8 cellular contexts compared by ENCODE assay signal in genomic region chr1:27632387-27633297, GRCh38. TPM values are rescaled to one million over a fixed set of nuclear protein-coding genes. Genes with fewer than 3 reads are reported as not detected.
DNase-seq lines count a peak whose midpoint lies in the region; ATAC-seq and TF ChIP-seq lines count a peak whose summit lies in the region.

No MANE protein-coding gene starts in this region.

- H3K4me1 ChIP-seq in osteoblast (ENCODE audit: insufficient read depth, low read length) = peaks cover 6% of the 10 kb centered on the region

- H3K4me2 ChIP-seq in osteoblast (ENCODE audit: insufficient read depth, low read length) = no peak overlapping the region

- H3K36me3 Mint-ChIP-seq in activated naive CD4-positive, alpha-beta T cell treated with anti-CD3 and anti-CD28 coated beads for 36 hours (ENCODE audit: low read depth) = no peaks in the 10 kb centered on the region

- intact Hi-C loops in activated naive CD4-positive, alpha-beta T cell treated with anti-CD3 and anti-CD28 coated beads for 36 hours (cut with micrococcal nuclease) = loop anchor here (1.0 to 2.0 kb wide), 2 partner anchors 24 to 27 kb away; no protein-coding TSS in a partner anchor

- ATAC-seq in HG03460 (IDR thresholded peaks at IDR 0.05; ENCODE audit: unreplicated experiment) (peak; percentile 26), HG02571 (IDR thresholded peaks at IDR 0.05; ENCODE audit: unreplicated experiment) (no peak), HG03520 (IDR thresholded peaks at IDR 0.05; ENCODE audit: unreplicated experiment) (no peak), GM19328 (IDR thresholded peaks at IDR 0.05; ENCODE audit: unreplicated experiment) (no peak)

- no peaks in the 10 kb centered on the region for H3K36me3 ChIP-seq in osteoblast (ENCODE audit: insufficient read depth, low read length)

- H3K4me1 Mint-ChIP-seq in activated naive CD4-positive, alpha-beta T cell treated with anti-CD3 and anti-CD28 coated beads for 36 hours (ENCODE audit: low read depth) = peaks cover 71% of the 10 kb centered on the region

- no peaks in the 10 kb centered on the region for H4K20me1 ChIP-seq in osteoblast (ENCODE audit: insufficient read depth, low read length)

- no peak for TF ChIP-seq CTCF in osteoblast (IDR thresholded peaks at IDR 0.05; ENCODE audit: extremely low read depth, low read depth, low read length)

- H3K9me3 Mint-ChIP-seq in activated naive CD4-positive, alpha-beta T cell treated with anti-CD3 and anti-CD28 coated beads for 36 hours = no peaks in the 10 kb centered on the region

- peak; percentile 53 for TF ChIP-seq POLR2A in GM19193 (IDR thresholded peaks at IDR 0.05; ENCODE audit: extremely low read depth, insufficient read depth, insufficient read length)

- H3K27me3 Mint-ChIP-seq in activated naive CD4-positive, alpha-beta T cell treated with anti-CD3 and anti-CD28 coated beads for 36 hours (ENCODE audit: low read depth) = no peaks in the 10 kb centered on the region

- no peaks in the 10 kb centered on the region for H3K79me2 ChIP-seq in osteoblast (ENCODE audit: insufficient read depth, low read length)

- H3K27ac ChIP-seq in osteoblast (ENCODE audit: low read depth, low read length) = no peak overlapping the region

- DNase-seq in activated naive CD4-positive, alpha-beta T cell treated with anti-CD3 and anti-CD28 coated beads for 36 hours = peak; percentile 65
- DNase-seq in osteoblast (ENCODE audit: insufficient read length, low spot score, missing footprints) (peak; percentile 76), GM19240 (ENCODE audit: insufficient read length, low spot score) (no peak)

- no peaks in the 10 kb centered on the region for H3K9me3 ChIP-seq in osteoblast (ENCODE audit: low read depth, low read length)

- H3K4me3 Mint-ChIP-seq in activated naive CD4-positive, alpha-beta T cell treated with anti-CD3 and anti-CD28 coated beads for 36 hours = no peak overlapping the region

- no peak overlapping the region for H3K4me3 ChIP-seq in osteoblast (ENCODE audit: insufficient read depth, low read length)

- no peak overlapping the region for H2AFZ ChIP-seq in osteoblast (ENCODE audit: low read length)

- CTCF ChIA-PET in activated naive CD4-positive, alpha-beta T cell treated with anti-CD3 and anti-CD28 coated beads for 36 hours (lab: Charles Lee) = interaction anchor here (1.0 to 4.4 kb wide), 3 partner anchors 12 to 29 kb away, joined by 3 to 20 read pairs (median 3); no protein-coding TSS in a partner anchor

- peaks cover 17% of the 10 kb centered on the region for H3K27me3 ChIP-seq in osteoblast (ENCODE audit: insufficient read depth, low read length)

- peak overlapping the region; percentile 43 for H3K27ac Mint-ChIP-seq in activated naive CD4-positive, alpha-beta T cell treated with anti-CD3 and anti-CD28 coated beads for 36 hours

RNA-seq across cellular contexts. Expression of gene FGR, which starts 2.3 kb away (rescaled TPM):
- total RNA-seq in activated naive CD4-positive, alpha-beta T cell treated with anti-CD3 and anti-CD28 coated beads for 36 hours = under 1 TPM; 0.10 to 0.14 TPM
- total RNA-seq in osteoblast = 0.29 and 0.36 TPM in 2 replicates

RNA-seq across cellular contexts. Expression of gene AHDC1, which starts 28.7 kb away (rescaled TPM):
- total RNA-seq in activated naive CD4-positive, alpha-beta T cell treated with anti-CD3 and anti-CD28 coated beads for 36 hours = 10 to 100 TPM in 1 of 2 experiments, 1 to 10 TPM in 1; 7.7 to 10.1 TPM
- total RNA-seq in osteoblast = 11.2 and 13.3 TPM in 2 replicates

RNA-seq across cellular contexts. Expression of gene IFI6, which starts 39.4 kb away (rescaled TPM):
- total RNA-seq in activated naive CD4-positive, alpha-beta T cell treated with anti-CD3 and anti-CD28 coated beads for 36 hours = 100 to 1,000 TPM; 115 to 125 TPM
- total RNA-seq in osteoblast = 101 and 497 TPM in 2 replicates
